Comparison of ENCODE assay signal across 8 cellular contexts in genomic region chr17:51118330-51119195, GRCh38. TPM values are rescaled to one million over a fixed set of nuclear protein-coding genes. Genes with fewer than 3 reads are reported as not detected.
A peak's percentile ranks its signal among the peaks of the same experiment; 100 is the strongest.
DNase-seq lines count a peak whose midpoint lies in the region; ATAC-seq and TF ChIP-seq lines count a peak whose summit lies in the region.

No MANE protein-coding gene starts in this region.

- no peaks in the 10 kb centered on the region for H3K9me3 ChIP-seq in mesenchymal stem cell (ENCODE audit: control insufficient read depth, low read length)

- WGBS in mesenchymal stem cell = 89% methylated on average over 13 of the region's 14 CpGs

- no peak overlapping the region for H3K27ac ChIP-seq in mesenchymal stem cell (ENCODE audit: low read length, poor library complexity, severe bottlenecking)

- TF ChIP-seq CTCF in GM06990 (IDR thresholded peaks at IDR 0.05; ENCODE audit: insufficient read depth, low read length, poor library complexity, severe bottlenecking) = no peak
- TF ChIP-seq CTCF in astrocyte of the cerebellum (IDR thresholded peaks at IDR 0.05; ENCODE audit: low read depth, low read length, missing control alignments) = no peak

- no peak overlapping the region for H2BK120ac ChIP-seq in mesenchymal stem cell (ENCODE audit: low read depth, low read length)

- no peak overlapping the region for H2AFZ ChIP-seq in mesenchymal stem cell (ENCODE audit: low read depth, low read length)

- H3K4ac ChIP-seq in mesenchymal stem cell (ENCODE audit: low read depth in 1 of 2, low read length in 2 of 2) = no peak overlapping the region

- peaks cover 4% of the 10 kb centered on the region for H3K79me1 ChIP-seq in mesenchymal stem cell (replicated peaks; ENCODE audit: low read length, poor library complexity, severe bottlenecking)

- H3K14ac ChIP-seq in mesenchymal stem cell (ENCODE audit: low read length in 2 of 2) = no peak overlapping the region

- H4K91ac ChIP-seq in mesenchymal stem cell (ENCODE audit: low read length) = no peak overlapping the region

- DNase-seq in GM06990 (ENCODE audit: extremely low read depth, insufficient read length) = no peak
- DNase-seq in NCI-H2081 (lab: John Stamatoyannopoulos, UW) = peak; percentile 94 to 98
- DNase-seq in astrocyte of the cerebellum (ENCODE audit: low read depth) = no peak
- no peak for DNase-seq in mesenchymal stem cell
- DNase-seq in iPS-NIHi11 (ENCODE audit: low spot score) = no peak
- no peak for DNase-seq in EL
- DNase-seq in NK-92 treated with Interleukin-12 subunit alpha and Interleukin-12 subunit beta, amount 100 ng/mL, for 24 hours (lab: John Stamatoyannopoulos, UW) = no peak

- H3K4me1 ChIP-seq in mesenchymal stem cell (ENCODE audit: control insufficient read depth, insufficient read depth, low read depth, low read length) = peaks cover 12% of the 10 kb centered on the region

- H3K23ac ChIP-seq in mesenchymal stem cell (ENCODE audit: low read length in 2 of 2) = no peak overlapping the region

- no peak overlapping the region for H3K18ac ChIP-seq in mesenchymal stem cell (ENCODE audit: low read depth in 1 of 2, low read length in 2 of 2)

- H3K9ac ChIP-seq in mesenchymal stem cell (ENCODE audit: low read length) = peak overlapping the region; percentile 96

- no peak overlapping the region for H2BK15ac ChIP-seq in mesenchymal stem cell (ENCODE audit: low read depth, poor library complexity, severe bottlenecking)

- H3K27me3 ChIP-seq in GM06990 (replicated peaks; ENCODE audit: control insufficient read depth, insufficient read depth, low read length) (no peaks in the 10 kb centered on the region), mesenchymal stem cell (ENCODE audit: control insufficient read depth in 1 of 2, insufficient read depth in 1 of 2, low read length in 2 of 2) (no peaks in the 10 kb centered on the region)

- no peak overlapping the region for H2AK5ac ChIP-seq in mesenchymal stem cell (ENCODE audit: low read length, severe bottlenecking)

- no peaks in the 10 kb centered on the region for H3K36me3 ChIP-seq in GM06990 (ENCODE audit: control insufficient read depth, insufficient read depth, low read length)
- peaks cover 0 to 2% of the 10 kb centered on the region in 2 experiments for H3K36me3 ChIP-seq in mesenchymal stem cell (ENCODE audit: control insufficient read depth in 1 of 2, insufficient read depth in 2 of 2, low read depth in 1 of 2, low read length in 2 of 2)

- H3K4me3 ChIP-seq in GM06990 (replicated peaks; ENCODE audit: low read depth, low read length) = peak overlapping the region; percentile 94
- peak overlapping the region; percentile 92 for H3K4me3 ChIP-seq in astrocyte of the cerebellum (ENCODE audit: low read depth, low read length)
- H3K4me3 ChIP-seq in mesenchymal stem cell (ENCODE audit: insufficient read depth in 1 of 2, low read depth in 1 of 2, low read length in 2 of 2) = peak overlapping the region in 1 of 2 experiments; percentile 98

- in situ Hi-C loops in astrocyte of the cerebellum (cut with HindIII; ENCODE audit: low sequenced_read_pairs) = no loop called here

- no peak for ATAC-seq in GM21423 (IDR thresholded peaks at IDR 0.05; ENCODE audit: unreplicated experiment)

- H2BK12ac ChIP-seq in mesenchymal stem cell (ENCODE audit: low read length in 2 of 2) = no peak overlapping the region

- H4K8ac ChIP-seq in mesenchymal stem cell (ENCODE audit: low read length) = no peak overlapping the region

- H3K4me2 ChIP-seq in mesenchymal stem cell (ENCODE audit: low read length, poor library complexity, severe bottlenecking) = peak overlapping the region; percentile 52

- no peak overlapping the region for H2BK5ac ChIP-seq in mesenchymal stem cell (ENCODE audit: low read depth, low read length, poor library complexity, severe bottlenecking)

RNA-seq across cellular contexts. Expression of gene SPAG9, which starts 2.1 kb away (rescaled TPM):
- polyA plus RNA-seq in mesenchymal stem cell (2013, experiment 1 of 2) = 41.1 TPM
- polyA plus RNA-seq in mesenchymal stem cell (2013, experiment 2 of 2) = 40.7 TPM

RNA-seq across cellular contexts. Expression of gene NME1, which starts 34.8 kb away (rescaled TPM):
- polyA plus RNA-seq in mesenchymal stem cell (2013, experiment 1 of 2) = 147 TPM
- polyA plus RNA-seq in mesenchymal stem cell (2013, experiment 2 of 2) = 158 TPM

RNA-seq across cellular contexts. Expression of gene NME2, which starts 47.6 kb away (rescaled TPM):
- polyA plus RNA-seq in mesenchymal stem cell (2013, experiment 1 of 2) = 1,365 TPM
- polyA plus RNA-seq in mesenchymal stem cell (2013, experiment 2 of 2) = 1,368 TPM

Comparison
In these comparisons a context has a peak if more than half of its experiments do, and no peak if none do; other contexts are left out.
1. DNase-seq: peak in NCI-H2081 (2 of 2); none in GM06990 (single experiment), astrocyte of the cerebellum (single experiment), mesenchymal stem cell (single experiment), iPS-NIHi11 (single experiment), EL (single experiment) and NK-92 treated with Interleukin-12 subunit alpha and Interleukin-12 subunit beta, amount 100 ng/mL, for 24 hours (single experiment).